Comparison of ENCODE assay signal across 18 cellular contexts in the genomic region with DNA sequence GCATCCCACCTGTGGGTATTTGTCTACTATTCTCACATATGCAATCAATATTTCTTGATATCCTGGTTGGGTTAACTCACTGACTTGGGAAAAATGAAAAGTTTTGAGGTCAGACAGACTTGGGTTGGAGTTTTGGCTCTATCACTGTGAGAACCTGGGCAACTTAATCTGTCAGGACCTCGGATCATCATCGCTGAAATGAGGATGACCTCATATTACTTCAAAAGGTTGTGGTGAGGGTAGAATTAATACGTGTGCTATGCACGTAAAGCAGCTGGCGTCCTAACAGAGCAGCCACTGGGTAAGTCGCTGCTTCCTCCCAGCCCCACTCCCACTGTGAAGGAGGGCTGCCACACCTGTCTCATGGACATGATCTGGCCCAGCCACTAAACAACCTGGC. TPM values are rescaled to one million over a fixed set of nuclear protein-coding genes. Genes with fewer than 3 reads are reported as not detected.
A peak's percentile ranks its signal among the peaks of the same experiment; 100 is the strongest.
DNase-seq lines count a peak whose midpoint lies in the region; ATAC-seq and TF ChIP-seq lines count a peak whose summit lies in the region.
"Had no signal": no experiment of that assay in that cellular context is flagged by ENCODE, and none has a peak within 500 bp of the region (broad histone marks: within the 10 kb centered on the region; RNA-seq: fewer than 3 reads in every experiment).

No MANE protein-coding gene starts in this region.

- H3K9me3 ChIP-seq in SJCRH30 (replicated peaks) (no peaks in the 10 kb centered on the region), gastrocnemius medialis (no peaks in the 10 kb centered on the region)

- no peak overlapping the region for H3K4me3 Mint-ChIP-seq in brain
- H3K4me3 Mint-ChIP-seq: CD14-positive monocyte; CD8-positive, alpha-beta T cell had no signal

- H3K27me3 Mint-ChIP-seq in brain, result no peaks in the 10 kb centered on the region

- H3K9me3 Mint-ChIP-seq in brain, result no peaks in the 10 kb centered on the region
- H3K9me3 Mint-ChIP-seq: CD14-positive monocyte; CD8-positive, alpha-beta T cell had no signal

- peak overlapping the region in 3 of 5 experiments; percentile 52 to 81 (median 73) for H3K27ac Mint-ChIP-seq in brain
- H3K27ac Mint-ChIP-seq: CD8-positive, alpha-beta T cell had no signal

- intact Hi-C loops in gastrocnemius medialis (cut with DNase I; ENCODE audit: low total_unique reads), result no loop called here

- no peak for TF ChIP-seq POLR2A in gastrocnemius medialis (IDR thresholded peaks at IDR 0.05)

- H3K4me1 ChIP-seq in SJCRH30 (no peaks in the 10 kb centered on the region), gastrocnemius medialis (peaks cover 46 to 60% of the 10 kb centered on the region in 2 donors)

- peaks cover 81% of the 10 kb centered on the region for H3K36me3 Mint-ChIP-seq in brain

- in situ Hi-C loops in gastrocnemius medialis (cut with MboI; ENCODE audit: low sequenced_read_pairs in 4 of 4), result no loop called here

- H3K4me1 Mint-ChIP-seq in brain, result peaks cover 38% of the 10 kb centered on the region
- H3K4me1 Mint-ChIP-seq: CD14-positive monocyte had no signal

- TF ChIP-seq CTCF in brain (conservative IDR thresholded peaks at IDR 0.05) (no peak), gastrocnemius medialis (IDR thresholded peaks at IDR 0.05 in 4 of 5, conservative IDR thresholded peaks at IDR 0.05 in 1 of 5) (no peak)

- H3K36me3 ChIP-seq in SJCRH30, result 0 out of 2 replicates have a peak, but pooled peaks cover 2% of the 10 kb centered on the region
- H3K36me3 ChIP-seq in gastrocnemius medialis, result peaks cover 0 to under 1% of the 10 kb centered on the region in 2 donors

- H3K27ac ChIP-seq in SJCRH30 (no peak overlapping the region), gastrocnemius medialis (peak overlapping the region; percentile 83 to 93 (median 92))
- H3K27ac ChIP-seq: 22Rv1, HL-60 had no signal

- ATAC-seq in gastrocnemius medialis, result no peak
- no peak for ATAC-seq in GM21360 (IDR thresholded peaks at IDR 0.05; ENCODE audit: unreplicated experiment)
- ATAC-seq: CD8-positive, alpha-beta T cell; HCT116 had no signal

- DNase-seq in NCI-H2029 (lab: John Stamatoyannopoulos, UW) (peak; percentile 11), NCI-H2029 treated with DMSO at 0.1 percent for 48 hours (lab: John Stamatoyannopoulos, UW) (no peak), SJCRH30 (peak; percentile 41 to 49), gastrocnemius medialis (no peak), T-helper 9 cell (no peak), H4 (ENCODE audit: low spot score) (no peak)
- DNase-seq: CD8-positive, alpha-beta T cell; COR-L47; DMS153; DMS79 treated with DMSO at 0.1 percent for 48 hours; EL; GDM1 had no signal

- H3K27me3 ChIP-seq in SJCRH30 (no peaks in the 10 kb centered on the region), gastrocnemius medialis (no peaks in the 10 kb centered on the region)

- H3K4me3 ChIP-seq in SJCRH30 (no peak overlapping the region), gastrocnemius medialis (no peak overlapping the region)

RNA-seq across cellular contexts. Expression of gene COG7, which starts 57.3 kb away (rescaled TPM):
- total RNA-seq in SJCRH30 (2014; rRNA removed; shearing (Covaris generic)), result 12.3 and 12.7 TPM in 2 replicates
- polyA plus RNA-seq in brain (ENCODE audit: insufficient read depth, low read depth, low replicate concordance), result 22.2 TPM
- 10 to 100 TPM in 1 of 4 donors, 1 to 10 TPM in 3; 6.6 to 12.9 (median 7.1) TPM for total RNA-seq in gastrocnemius medialis
- 12.9 and 14.8 TPM in 2 replicates for total RNA-seq in H4 (2014; rRNA removed; shearing (Covaris generic))

Comparison
In these comparisons a context has a peak if more than half of its experiments do, and no peak if none do; other contexts are left out.
1. DNase-seq: peak in NCI-H2029 (single experiment) and SJCRH30 (2 of 2); none in NCI-H2029 treated with DMSO at 0.1 percent for 48 hours (single experiment), gastrocnemius medialis (0 of 2), T-helper 9 cell (single experiment) and H4 (single experiment).